In genomic region chr3:55380561-55380960, GRCh38 we compare ENCODE assay signal across 37 cellular contexts.
DNase-seq lines count a peak whose midpoint lies in the region; ATAC-seq, FAIRE-seq and TF ChIP-seq lines count a peak whose summit lies in the region.
"Had no signal": no experiment of that assay in that cellular context is flagged by ENCODE, and none has a peak within 500 bp of the region (broad histone marks: within the 10 kb centered on the region; RNA-seq: fewer than 3 reads in every experiment).

No MANE protein-coding gene starts in this region.

- no peak overlapping the region for H3K4me3 Mint-ChIP-seq in naive thymus-derived CD8-positive, alpha-beta T cell
- H3K4me3 Mint-ChIP-seq: B cell; CD14-positive monocyte; CD4-positive, alpha-beta memory T cell; CD4-positive, alpha-beta T cell; CD4-positive, CD25-positive, alpha-beta regulatory T cell; CD8-positive, alpha-beta memory T cell; CD8-positive, alpha-beta T cell had no signal

- H3K9me3 ChIP-seq in gastroesophageal sphincter, result no peaks in the 10 kb centered on the region
- H3K9me3 ChIP-seq: A549; BE2C; BLaER1; BLaER1 treated with 17β-estradiol and CSF1 and Interleukin-3, amounts not matched to agents 10 nM and 100 nM; Caco-2 had no signal

- peaks cover 0 to 19% (median 2%) of the 10 kb centered on the region in 5 donors for H3K27me3 Mint-ChIP-seq in naive thymus-derived CD8-positive, alpha-beta T cell
- H3K27me3 Mint-ChIP-seq: CD4-positive, alpha-beta memory T cell; CD4-positive, CD25-positive, alpha-beta regulatory T cell had no signal

- peak; percentile 94 for FAIRE-seq in endometrium (lab: Jason Lieb, UNC)
- FAIRE-seq: A204.1, A549, D721Med had no signal

- H3K4me1 Mint-ChIP-seq in naive thymus-derived CD8-positive, alpha-beta T cell, result no peaks in the 10 kb centered on the region
- H3K4me1 Mint-ChIP-seq: B cell; CD14-positive monocyte; CD4-positive, alpha-beta memory T cell; CD4-positive, CD25-positive, alpha-beta regulatory T cell; CD8-positive, alpha-beta memory T cell had no signal

- TF ChIP-seq EP300 in gastroesophageal sphincter (IDR thresholded peaks at IDR 0.05), result no peak

- POLR2A ChIA-PET in naive thymus-derived CD8-positive, alpha-beta T cell (lab: Charles Lee), result no interaction called here

- no peak overlapping the region for H3K27ac Mint-ChIP-seq in naive thymus-derived CD8-positive, alpha-beta T cell
- H3K27ac Mint-ChIP-seq: B cell; CD14-positive monocyte; CD4-positive, alpha-beta memory T cell; CD4-positive, alpha-beta T cell; CD4-positive, CD25-positive, alpha-beta regulatory T cell; CD8-positive, alpha-beta memory T cell; CD8-positive, alpha-beta T cell had no signal

- no peaks in the 10 kb centered on the region for H3K36me3 ChIP-seq in gastroesophageal sphincter
- H3K36me3 ChIP-seq: BE2C; BLaER1; BLaER1 treated with 17β-estradiol and CSF1 and Interleukin-3, amounts not matched to agents 10 nM and 100 nM had no signal

- no peaks in the 10 kb centered on the region for H3K36me3 Mint-ChIP-seq in naive thymus-derived CD8-positive, alpha-beta T cell
- H3K36me3 Mint-ChIP-seq: CD14-positive monocyte; CD4-positive, alpha-beta memory T cell; CD4-positive, CD25-positive, alpha-beta regulatory T cell; CD8-positive, alpha-beta memory T cell; CD8-positive, alpha-beta T cell had no signal

- no peaks in the 10 kb centered on the region for H3K27me3 ChIP-seq in gastroesophageal sphincter
- H3K27me3 ChIP-seq: BE2C; BLaER1; BLaER1 treated with 17β-estradiol and CSF1 and Interleukin-3, amounts not matched to agents 10 nM and 100 nM had no signal

- H3K4me1 ChIP-seq in gastroesophageal sphincter, result no peaks in the 10 kb centered on the region
- H3K4me1 ChIP-seq: A549, BE2C, Caco-2 had no signal

- H3K9me3 Mint-ChIP-seq in naive thymus-derived CD8-positive, alpha-beta T cell, result peaks cover 0 to 3% (median 0%) of the 10 kb centered on the region in 9 donors
- H3K9me3 Mint-ChIP-seq: CD8-positive, alpha-beta T cell had no signal

- H3K27ac ChIP-seq in VCaP (peak overlapping the region; percentile 62), gastroesophageal sphincter (no peak overlapping the region)
- H3K27ac ChIP-seq: 22Rv1; A549; BLaER1; BLaER1 treated with 17β-estradiol and CSF1 and Interleukin-3, amounts not matched to agents 10 nM and 100 nM; C4-2B had no signal

- DNase-seq in LNCaP clone FGC (ENCODE audit: low read depth) (peak; percentile 54), fibroblast of villous mesenchyme (ENCODE audit: low read depth) (peak; percentile 50), LoVo (ENCODE audit: low spot score) (no peak)
- no peak for DNase-seq in naive thymus-derived CD8-positive, alpha-beta T cell
- DNase-seq: 8988T; ACHN; AML-193; BE2C; C1 segment of cervical spinal cord; Caco-2; Calu3; CD4-positive, alpha-beta memory T cell; CD4-positive, alpha-beta T cell; CD4-positive, CD25-positive, alpha-beta regulatory T cell; CD8-positive, alpha-beta memory T cell; CD8-positive, alpha-beta T cell; COR-L47; DMS 273 treated with DMSO at 0.1 percent for 48 hours; DMS153; DMS53; DMS79; DMS79 treated with DMSO at 0.1 percent for 48 hours; DND-41; EL had no signal

- no peak for ATAC-seq in naive thymus-derived CD8-positive, alpha-beta T cell
- ATAC-seq in GM21381 (IDR thresholded peaks at IDR 0.05; ENCODE audit: unreplicated experiment) (no peak), gastroesophageal sphincter (no peak)
- ATAC-seq: A549; CD8-positive, alpha-beta T cell had no signal

- no peak for TF ChIP-seq POLR2A in gastroesophageal sphincter (IDR thresholded peaks at IDR 0.05)

- no peak overlapping the region for H3K4me3 ChIP-seq in LNCaP clone FGC (ENCODE audit: low read depth, low read length)
- no peak overlapping the region for H3K4me3 ChIP-seq in fibroblast of villous mesenchyme (ENCODE audit: low read depth, low read length)
- H3K4me3 ChIP-seq in gastroesophageal sphincter, result no peak overlapping the region
- H3K4me3 ChIP-seq: A549; BLaER1; BLaER1 treated with 17β-estradiol and CSF1 and Interleukin-3, amounts not matched to agents 10 nM and 100 nM had no signal

- TF ChIP-seq CTCF in LNCaP clone FGC (IDR thresholded peaks at IDR 0.05; ENCODE audit: control insufficient read depth, extremely low read depth, insufficient read depth) (no peak), VCaP (conservative IDR thresholded peaks at IDR 0.05) (no peak), fibroblast of villous mesenchyme (IDR thresholded peaks at IDR 0.05; ENCODE audit: insufficient read depth, low read depth, low read length) (no peak), gastroesophageal sphincter (IDR thresholded peaks at IDR 0.05) (no peak)

Comparison
In these comparisons a context has a peak if more than half of its experiments do, and no peak if none do; other contexts are left out.
1. DNase-seq: peak in LNCaP clone FGC (single experiment) and fibroblast of villous mesenchyme (single experiment); none in naive thymus-derived CD8-positive, alpha-beta T cell (0 of 10) and LoVo (single experiment).